In the genomic region with DNA sequence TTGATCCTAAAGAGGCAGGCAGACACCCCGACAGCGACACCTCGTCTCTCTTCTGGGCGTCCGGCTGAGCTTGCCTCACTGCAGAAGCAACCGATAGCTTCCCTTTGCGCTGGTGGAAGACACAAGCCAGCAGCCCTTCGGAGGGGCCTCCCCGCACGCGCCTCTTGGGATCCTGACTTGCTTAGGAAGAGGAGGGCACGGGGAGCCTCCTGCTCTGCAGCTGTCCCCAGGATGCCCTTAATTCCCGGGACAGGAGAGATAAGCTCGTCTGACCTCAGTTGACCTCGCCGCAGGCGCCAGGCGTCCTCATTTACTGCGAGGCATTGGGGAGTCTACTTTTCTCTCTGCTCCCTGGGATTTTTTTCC, we compare ENCODE assay signal across 8 cellular contexts.
DNase-seq lines count a peak whose midpoint lies in the region; ATAC-seq and TF ChIP-seq lines count a peak whose summit lies in the region.

No MANE protein-coding gene starts in this region.

- ATAC-seq in RWPE2 (ENCODE audit: low read depth) (no peak), right lobe of liver (peak; percentile 27 to 60 (median 38)), HG03442 (IDR thresholded peaks at IDR 0.05; ENCODE audit: unreplicated experiment) (no peak)

- H3K9me3 ChIP-seq in HEK293 (ENCODE audit: control insufficient read depth, insufficient read depth, low read depth, low read length) (no peaks in the 10 kb centered on the region), RWPE2 (ENCODE audit: severe bottlenecking) (no peaks in the 10 kb centered on the region), right lobe of liver (no peaks in the 10 kb centered on the region), stomach smooth muscle (ENCODE audit: control insufficient read depth in 2 of 2, low read length in 2 of 2) (no peaks in the 10 kb centered on the region)

- H3K36me3 ChIP-seq in HEK293 (ENCODE audit: control insufficient read depth in 2 of 2, insufficient read depth in 1 of 2, low read length in 2 of 2) (no peaks in the 10 kb centered on the region), RWPE2 (ENCODE audit: low read depth) (no peaks in the 10 kb centered on the region), right lobe of liver (no peaks in the 10 kb centered on the region), stomach smooth muscle (ENCODE audit: control insufficient read depth in 2 of 2, insufficient read depth in 2 of 2, low read length in 2 of 2) (no peaks in the 10 kb centered on the region)

- TF ChIP-seq CTCF in HEK293 (tag by site-specific recombination; IDR thresholded peaks at IDR 0.05): 0 out of 2 replicates have a peak, but pooled peaks have one; percentile 3
- TF ChIP-seq CTCF in RWPE2 (IDR thresholded peaks at IDR 0.05; ENCODE audit: poor library complexity, severe bottlenecking): no peak
- no peak for TF ChIP-seq CTCF in right lobe of liver (IDR thresholded peaks at IDR 0.05)

- H3K27ac ChIP-seq in HEK293 (ENCODE audit: extremely low read depth, low read depth, low read length) (peak overlapping the region; percentile 87), RWPE2 (ENCODE audit: poor library complexity, severe bottlenecking) (peak overlapping the region; percentile 38), right lobe of liver (peak overlapping the region; percentile 12 to 67 (median 61)), stomach smooth muscle (ENCODE audit: low read length) (peak overlapping the region; percentile 58)

- no peaks in the 10 kb centered on the region for H3K27me3 ChIP-seq in RWPE2 (ENCODE audit: insufficient read depth, poor library complexity, severe bottlenecking)
- no peaks in the 10 kb centered on the region for H3K27me3 ChIP-seq in right lobe of liver
- no peaks in the 10 kb centered on the region for H3K27me3 ChIP-seq in stomach smooth muscle (ENCODE audit: control insufficient read depth in 1 of 2, insufficient read depth in 2 of 2, low read length in 2 of 2)

- DNase-seq in DMS 273 treated with DMSO at 0.1 percent for 48 hours (lab: John Stamatoyannopoulos, UW) (peak; percentile 28), RWPE2 (ENCODE audit: low spot score) (no peak), dermis blood vessel endothelial cell (peak; percentile 42), right lobe of liver (peak; percentile 61 to 72 (median 65)), NCI-H446 (lab: John Stamatoyannopoulos, UW) (no peak)

- H3K9ac ChIP-seq in stomach smooth muscle (ENCODE audit: low read length in 2 of 2): peak overlapping the region; percentile 64 to 74

- H3K4me1 ChIP-seq in HEK293 (ENCODE audit: control insufficient read depth, insufficient read depth, low read length) (peaks cover 7% of the 10 kb centered on the region; the same call in 1 of the 2 replicates), RWPE2 (ENCODE audit: insufficient read depth, poor library complexity, severe bottlenecking) (peaks cover 17% of the 10 kb centered on the region), right lobe of liver (peaks cover 0 to 11% (median 0%) of the 10 kb centered on the region in 4 donors), stomach smooth muscle (ENCODE audit: control insufficient read depth, insufficient read depth, low read length) (peaks cover 15% of the 10 kb centered on the region)

- WGBS in right lobe of liver (ENCODE audit: insufficient coverage, low coverage, low lambda C conversion rate, missing lambda C conversion rate): 0% methylated on average over 7 of the region's 19 CpGs

- CTCF ChIA-PET in HEK293 (lab: Yijun Ruan, JAX): interaction anchor here (0.6 to 1.6 kb wide), 13 partner anchors 16 to 1408 kb away, joined by 3 to 8 read pairs (median 4); no protein-coding TSS in a partner anchor

- POLR2A ChIA-PET in HEK293 (lab: Yijun Ruan, JAX): interaction anchor here (0.9 kb wide), 1 partner anchor 578 kb away, joined by 3 read pairs; no protein-coding TSS in a partner anchor

- no peak for TF ChIP-seq POLR2A in right lobe of liver (IDR thresholded peaks at IDR 0.05)

- H3K4me3 ChIP-seq in HEK293 (ENCODE audit: low read depth, low read length) (peak overlapping the region; percentile 47), RWPE2 (ENCODE audit: severe bottlenecking) (peak overlapping the region; percentile 51), right lobe of liver (peak overlapping the region; percentile 37 to 85 (median 55)), stomach smooth muscle (ENCODE audit: low read length in 2 of 2) (peak overlapping the region; percentile 78 to 87)

- intact Hi-C loops in right lobe of liver (cut with DNase I): loop anchor here in 1 of 2 donors (10.0 kb wide), 1 partner anchor 363 kb away; no protein-coding TSS in a partner anchor

TF ChIP-seq in HEK293, 187 proteins besides CTCF, POLR2A, EP300 and RAD21 (continues in another document):
- no peak for TF ChIP-seq ZNF157 (tag by site-specific recombination; IDR thresholded peaks at IDR 0.05)
- TF ChIP-seq, protein P1, sequence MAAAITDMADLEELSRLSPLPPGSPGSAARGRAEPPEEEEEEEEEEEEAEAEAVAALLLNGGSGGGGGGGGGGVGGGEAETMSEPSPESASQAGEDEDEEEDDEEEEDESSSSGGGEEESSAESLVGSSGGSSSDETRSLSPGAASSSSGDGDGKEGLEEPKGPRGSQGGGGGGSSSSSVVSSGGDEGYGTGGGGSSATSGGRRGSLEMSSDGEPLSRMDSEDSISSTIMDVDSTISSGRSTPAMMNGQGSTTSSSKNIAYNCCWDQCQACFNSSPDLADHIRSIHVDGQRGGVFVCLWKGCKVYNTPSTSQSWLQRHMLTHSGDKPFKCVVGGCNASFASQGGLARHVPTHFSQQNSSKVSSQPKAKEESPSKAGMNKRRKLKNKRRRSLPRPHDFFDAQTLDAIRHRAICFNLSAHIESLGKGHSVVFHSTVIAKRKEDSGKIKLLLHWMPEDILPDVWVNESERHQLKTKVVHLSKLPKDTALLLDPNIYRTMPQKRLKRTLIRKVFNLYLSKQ (tag by site-specific recombination; IDR thresholded peaks at IDR 0.05; ENCODE audit: borderline replicate concordance): no peak
- no peak for TF ChIP-seq ZNF280C (tag by site-specific recombination; IDR thresholded peaks at IDR 0.05)
- TF ChIP-seq HOXD13 (CRISPR knock-in tag; IDR thresholded peaks at IDR 0.05; ENCODE audit: borderline replicate concordance): no peak
- TF ChIP-seq ZNF626 (tag by site-specific recombination; IDR thresholded peaks at IDR 0.05): no peak
- no peak for TF ChIP-seq ZNF548 (tag by site-specific recombination; IDR thresholded peaks at IDR 0.05)
- no peak for TF ChIP-seq ZNF169 (tag by site-specific recombination; IDR thresholded peaks at IDR 0.05)
- peak; percentile 65 for TF ChIP-seq GLIS2 (tag by site-specific recombination; IDR thresholded peaks at IDR 0.05)
- 0 out of 2 replicates have a peak, but pooled peaks have one; percentile 18 for TF ChIP-seq WT1 (tag by site-specific recombination; IDR thresholded peaks at IDR 0.05)
- TF ChIP-seq ZNF600 (tag by site-specific recombination; IDR thresholded peaks at IDR 0.05): no peak; the same call in 1 of the 2 replicates
- TF ChIP-seq ZNF114 (tag by site-specific recombination; IDR thresholded peaks at IDR 0.05): no peak
- no peak for TF ChIP-seq KLF7 (tag by site-specific recombination; IDR thresholded peaks at IDR 0.05; ENCODE audit: borderline replicate concordance)
- no peak for TF ChIP-seq EGR2 (tag by site-specific recombination; IDR thresholded peaks at IDR 0.05; ENCODE audit: low read depth)
- TF ChIP-seq ZNF394 (tag by site-specific recombination; IDR thresholded peaks at IDR 0.05; ENCODE audit: borderline replicate concordance): no peak
- TF ChIP-seq ZBTB48 (tag by site-specific recombination; IDR thresholded peaks at IDR 0.05): peak; percentile 73
- no peak for TF ChIP-seq ZNF223 (tag by site-specific recombination; IDR thresholded peaks at IDR 0.05)
- no peak for TF ChIP-seq ZNF747 (tag by site-specific recombination; IDR thresholded peaks at IDR 0.05)
- no peak for TF ChIP-seq ZNF514 (tag by site-specific recombination; IDR thresholded peaks at IDR 0.05)
- TF ChIP-seq ZNF2 (tag by site-specific recombination; IDR thresholded peaks at IDR 0.05): peak; percentile 25; the same call in 1 of the 2 replicates
- no peak for TF ChIP-seq ZNF214 (tag by site-specific recombination; IDR thresholded peaks at IDR 0.05; ENCODE audit: borderline replicate concordance)
- TF ChIP-seq ZNF274 (IDR thresholded peaks at IDR 0.05; ENCODE audit: low read length): no peak
- no peak for TF ChIP-seq ZNF274 (tag by site-specific recombination; IDR thresholded peaks at IDR 0.05; ENCODE audit: borderline replicate concordance)
- peak; percentile 92 for TF ChIP-seq ZNF335 (tag by site-specific recombination; conservative IDR thresholded peaks at IDR 0.05)
- TF ChIP-seq SCRT2 (tag by site-specific recombination; IDR thresholded peaks at IDR 0.05): no peak
- TF ChIP-seq ZNF521 (tag by site-specific recombination; IDR thresholded peaks at IDR 0.05): no peak
- no peak for TF ChIP-seq ZNF623 (tag by site-specific recombination; IDR thresholded peaks at IDR 0.05)
- no peak; the same call in 1 of the 2 replicates for TF ChIP-seq HOXC10 (CRISPR knock-in tag; IDR thresholded peaks at IDR 0.05)
- TF ChIP-seq ZFP37 (tag by site-specific recombination; IDR thresholded peaks at IDR 0.05): no peak
- TF ChIP-seq ZNF670 (tag by site-specific recombination; IDR thresholded peaks at IDR 0.05; ENCODE audit: low read depth): no peak
- TF ChIP-seq ZNF549 (tag by site-specific recombination; IDR thresholded peaks at IDR 0.05): no peak
- no peak for TF ChIP-seq BCL11B (tag by site-specific recombination; IDR thresholded peaks at IDR 0.05; ENCODE audit: low read depth)
- no peak for TF ChIP-seq ZNF133 (tag by site-specific recombination; IDR thresholded peaks at IDR 0.05)

Comparison
In these comparisons a context has a peak if more than half of its experiments do, and no peak if none do; other contexts are left out.
1. DNase-seq: peak in DMS 273 treated with DMSO at 0.1 percent for 48 hours (single experiment), dermis blood vessel endothelial cell (single experiment) and right lobe of liver (3 of 3); none in RWPE2 (single experiment) and NCI-H446 (0 of 2).
2. ATAC-seq: peak in right lobe of liver (4 of 4); none in RWPE2 (single experiment) and HG03442 (single experiment).
3. Peak in every context shown above with its lines, with median percentiles within 50 percentile points of each other: H3K27ac ChIP-seq and H3K4me3 ChIP-seq.